ENCODE assay signal across 17 cellular contexts in the genomic region with DNA sequence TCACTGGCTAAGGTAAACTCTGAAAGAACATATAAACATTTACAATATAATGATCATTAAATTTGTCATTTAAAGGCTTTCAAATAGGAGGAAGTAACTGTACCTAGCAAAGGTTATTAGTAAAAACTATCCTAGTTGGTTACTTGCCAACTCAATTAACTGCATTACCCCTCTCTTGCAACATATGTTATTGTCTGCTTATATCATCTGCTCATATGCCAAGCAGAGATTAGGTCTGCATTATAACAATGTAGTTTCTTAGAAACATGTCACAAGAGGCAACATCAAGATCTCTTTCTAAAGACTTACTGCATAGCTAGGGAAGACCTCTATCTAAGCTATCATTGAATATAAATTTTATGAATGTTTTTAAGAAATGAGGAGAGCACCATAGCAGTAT.
"Had no signal": no experiment of that assay in that cellular context is flagged by ENCODE, and none has a peak within 500 bp of the region (broad histone marks: within the 10 kb centered on the region; RNA-seq: fewer than 3 reads in every experiment).

No MANE protein-coding gene starts in this region.

- H3K27me3 ChIP-seq: gastrocnemius medialis, heart right ventricle had no signal

- H3K27ac ChIP-seq: gastrocnemius medialis, heart right ventricle, spleen, thoracic aorta had no signal

- H3K4me1 ChIP-seq: gastrocnemius medialis, heart right ventricle, spleen had no signal

- H3K36me3 ChIP-seq: gastrocnemius medialis, heart right ventricle, spleen, thoracic aorta had no signal

- H3K9me3 ChIP-seq: gastrocnemius medialis, heart right ventricle, spleen, thoracic aorta had no signal

- DNase-seq: activated CD4-positive, alpha-beta T cell treated with anti-CD3 and anti-CD28 coated beads for 36 hours; activated CD4-positive, alpha-beta T cell treated with anti-CD3 and anti-CD28 coated beads, Interleukin-2, amount 50 U/mL, for 48 hours; activated naive CD4-positive, alpha-beta T cell; activated naive CD8-positive, alpha-beta T cell treated with anti-CD3 and anti-CD28 coated beads for 36 hours; activated T-cell treated with anti-CD3 and anti-CD28 coated beads for 4 hours; amniotic stem cell; effector CD8-positive, alpha-beta T cell; gastrocnemius medialis; heart right ventricle; immature natural killer cell; kidney glomerular epithelial cell; left ventricle myocardium superior; occipital lobe; posterior cingulate gyrus; spleen; stimulated activated naive B cell treated with anti-CD40 and anti-IgM and Interleukin-4, amounts not matched to agents 10 μg/mL and 1 μg/mL and 100 μg/mL, for 72 hours had no signal

- H3K4me3 ChIP-seq: gastrocnemius medialis, heart right ventricle, spleen, thoracic aorta had no signal
